ENCODE assay signal across 1 cellular context in the genomic region with DNA sequence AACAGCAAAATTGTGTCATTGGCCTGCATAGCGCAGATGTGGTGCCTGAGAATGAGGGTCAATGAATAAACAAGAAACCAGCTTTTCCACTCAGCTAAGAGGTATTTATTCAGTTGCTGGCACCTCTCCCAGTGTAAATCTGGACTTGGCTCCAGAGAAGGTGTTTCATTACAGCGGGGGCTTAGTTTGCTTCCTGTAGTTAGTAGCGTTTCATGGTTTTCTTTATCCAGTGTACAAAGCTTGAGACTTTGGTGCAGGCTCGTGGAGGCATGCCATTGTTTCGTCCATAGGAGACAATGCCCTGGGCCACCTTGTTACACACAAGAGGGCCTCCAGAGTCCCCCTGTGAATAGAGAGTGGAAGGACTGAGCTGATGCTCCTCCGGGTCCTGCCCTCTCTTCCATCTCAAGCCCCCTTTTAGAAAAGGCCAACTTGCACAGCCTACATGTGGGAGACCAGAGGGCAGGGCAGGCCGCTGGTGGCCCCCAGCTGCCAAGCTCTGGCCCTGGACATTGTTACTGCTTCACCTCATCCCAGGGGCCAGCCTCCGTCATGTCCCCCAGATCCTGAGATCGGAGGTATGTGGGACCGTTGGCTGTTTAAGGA.
TF ChIP-seq lines count a peak whose summit lies in the region.

No MANE protein-coding gene starts in this region.

TF ChIP-seq in HepG2, 621 proteins besides CTCF, POLR2A, EP300 and RAD21:
- TF ChIP-seq, protein P1, sequence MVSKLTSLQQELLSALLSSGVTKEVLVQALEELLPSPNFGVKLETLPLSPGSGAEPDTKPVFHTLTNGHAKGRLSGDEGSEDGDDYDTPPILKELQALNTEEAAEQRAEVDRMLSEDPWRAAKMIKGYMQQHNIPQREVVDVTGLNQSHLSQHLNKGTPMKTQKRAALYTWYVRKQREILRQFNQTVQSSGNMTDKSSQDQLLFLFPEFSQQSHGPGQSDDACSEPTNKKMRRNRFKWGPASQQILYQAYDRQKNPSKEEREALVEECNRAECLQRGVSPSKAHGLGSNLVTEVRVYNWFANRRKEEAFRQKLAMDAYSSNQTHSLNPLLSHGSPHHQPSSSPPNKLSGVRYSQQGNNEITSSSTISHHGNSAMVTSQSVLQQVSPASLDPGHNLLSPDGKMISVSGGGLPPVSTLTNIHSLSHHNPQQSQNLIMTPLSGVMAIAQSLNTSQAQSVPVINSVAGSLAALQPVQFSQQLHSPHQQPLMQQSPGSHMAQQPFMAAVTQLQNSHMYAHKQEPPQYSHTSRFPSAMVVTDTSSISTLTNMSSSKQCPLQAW (CRISPR knock-in tag; IDR thresholded peaks at IDR 0.05), result 0 out of 2 replicates have a peak, but pooled peaks have one; percentile 22
- TF ChIP-seq HINFP (CRISPR knock-in tag; IDR thresholded peaks at IDR 0.05; ENCODE audit: low read depth) (peak; percentile 28; the same call in 1 of the 2 replicates), PITX1 (CRISPR knock-in tag; IDR thresholded peaks at IDR 0.05) (peak; percentile 47; the same call in 1 of the 2 replicates), ZFAT (CRISPR knock-in tag; conservative IDR thresholded peaks at IDR 0.05) (peak; percentile 71; the same call in 1 of the 2 replicates), AKAP8 (CRISPR knock-in tag; IDR thresholded peaks at IDR 0.05) (no peak), GATAD2A (CRISPR knock-in tag; IDR thresholded peaks at IDR 0.05) (no peak)
- TF ChIP-seq, protein P2, sequence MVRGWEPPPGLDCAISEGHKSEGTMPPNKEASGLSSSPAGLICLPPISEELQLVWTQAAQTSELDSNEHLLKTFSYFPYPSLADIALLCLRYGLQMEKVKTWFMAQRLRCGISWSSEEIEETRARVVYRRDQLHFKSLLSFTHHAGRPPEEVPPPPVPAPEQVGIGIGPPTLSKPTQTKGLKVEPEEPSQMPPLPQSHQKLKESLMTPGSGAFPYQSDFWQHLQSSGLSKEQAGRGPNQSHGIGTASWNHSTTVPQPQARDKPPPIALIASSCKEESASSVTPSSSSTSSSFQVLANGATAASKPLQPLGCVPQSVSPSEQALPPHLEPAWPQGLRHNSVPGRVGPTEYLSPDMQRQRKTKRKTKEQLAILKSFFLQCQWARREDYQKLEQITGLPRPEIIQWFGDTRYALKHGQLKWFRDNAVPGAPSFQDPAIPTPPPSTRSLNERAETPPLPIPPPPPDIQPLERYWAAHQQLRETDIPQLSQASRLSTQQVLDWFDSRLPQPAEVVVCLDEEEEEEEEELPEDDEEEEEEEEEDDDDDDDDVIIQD (CRISPR knock-in tag; IDR thresholded peaks at IDR 0.05; ENCODE audit: low read depth), result no peak
- TF ChIP-seq, protein P3, sequence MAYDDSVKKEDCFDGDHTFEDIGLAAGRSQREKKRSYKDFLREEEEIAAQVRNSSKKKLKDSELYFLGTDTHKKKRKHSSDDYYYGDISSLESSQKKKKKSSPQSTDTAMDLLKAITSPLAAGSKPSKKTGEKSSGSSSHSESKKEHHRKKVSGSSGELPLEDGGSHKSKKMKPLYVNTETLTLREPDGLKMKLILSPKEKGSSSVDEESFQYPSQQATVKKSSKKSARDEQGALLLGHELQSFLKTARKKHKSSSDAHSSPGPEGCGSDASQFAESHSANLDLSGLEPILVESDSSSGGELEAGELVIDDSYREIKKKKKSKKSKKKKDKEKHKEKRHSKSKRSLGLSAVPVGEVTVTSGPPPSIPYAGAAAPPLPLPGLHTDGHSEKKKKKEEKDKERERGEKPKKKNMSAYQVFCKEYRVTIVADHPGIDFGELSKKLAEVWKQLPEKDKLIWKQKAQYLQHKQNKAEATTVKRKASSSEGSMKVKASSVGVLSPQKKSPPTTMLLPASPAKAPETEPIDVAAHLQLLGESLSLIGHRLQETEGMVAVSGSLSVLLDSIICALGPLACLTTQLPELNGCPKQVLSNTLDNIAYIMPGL (CRISPR knock-in tag; IDR thresholded peaks at IDR 0.05; ENCODE audit: borderline replicate concordance in 1 of 2, low read depth in 1 of 2), result no peak
